8 cellular contexts compared by ENCODE assay signal in genomic region chr2:234881413-234882241, GRCh38.
DNase-seq lines count a peak whose midpoint lies in the region; ATAC-seq, FAIRE-seq and TF ChIP-seq lines count a peak whose summit lies in the region.

No MANE protein-coding gene starts in this region.

- peak; percentile 13 for TF ChIP-seq CTCF in GM10248 (IDR thresholded peaks at IDR 0.05; ENCODE audit: control extremely low read depth, extremely low read depth, low read depth, missing control alignments)
- TF ChIP-seq CTCF in NB4 (IDR thresholded peaks at IDR 0.05; ENCODE audit: low read depth, low read length): peak; percentile 65
- peak; percentile 28; the same call in 1 of the 2 replicates for TF ChIP-seq CTCF in VCaP (conservative IDR thresholded peaks at IDR 0.05)
- TF ChIP-seq CTCF in H1 (IDR thresholded peaks at IDR 0.05; ENCODE audit: control extremely low read depth in 1 of 3, insufficient read depth in 1 of 3, low read depth in 1 of 3, low read length in 3 of 3): peak; percentile 64 to 88 (median 78)
- TF ChIP-seq CTCF in lung (IDR thresholded peaks at IDR 0.05; ENCODE audit: control extremely low read depth, extremely low read depth): peak; percentile 56

- ATAC-seq in lung (ENCODE audit: insufficient read depth, low FRiP score) (peak; percentile 90), GM19463 (IDR thresholded peaks at IDR 0.05; ENCODE audit: unreplicated experiment) (no peak)

- H3K9ac ChIP-seq in H1 (replicated peaks in 1 of 4; ENCODE audit: extremely low read depth in 1 of 4, low read depth in 3 of 4, low read length in 3 of 4): no peak overlapping the region

- no peak overlapping the region for H2AK5ac ChIP-seq in H1 (ENCODE audit: low read depth, low read length)

- no peaks in the 10 kb centered on the region for H3K79me1 ChIP-seq in H1 (ENCODE audit: low read depth, low read length)

- H2BK20ac ChIP-seq in H1 (ENCODE audit: low read length): no peak overlapping the region

- H4K91ac ChIP-seq in H1 (replicated peaks; ENCODE audit: insufficient read length, low read length): no peak overlapping the region

- H3K36me3 ChIP-seq in H1 (ENCODE audit: control insufficient read depth in 2 of 4, insufficient read depth in 4 of 4, low read length in 3 of 4) (no peaks in the 10 kb centered on the region), lung (ENCODE audit: control insufficient read depth in 2 of 2, insufficient read depth in 2 of 2, low read length in 2 of 2) (no peaks in the 10 kb centered on the region)

- TF ChIP-seq EP300 in H1 (IDR thresholded peaks at IDR 0.05; ENCODE audit: borderline replicate concordance in 1 of 2, low read depth in 2 of 2, low read length in 2 of 2): no peak

- no peak overlapping the region for H2BK120ac ChIP-seq in H1 (replicated peaks; ENCODE audit: low read depth, low read length)

- no peak overlapping the region for H3K4me2 ChIP-seq in H1 (ENCODE audit: insufficient read depth in 1 of 2, low read depth in 2 of 2, low read length in 2 of 2)

- POLR2A ChIA-PET in GM10248 (lab: Yijun Ruan, JAX) (no interaction called here), H1 (lab: Charles Lee; ENCODE audit: partially characterized antibody) (no interaction called here)

- no peak overlapping the region for H4K5ac ChIP-seq in H1 (ENCODE audit: insufficient read length, low read depth, low read length)

- H3K18ac ChIP-seq in H1 (ENCODE audit: extremely low read depth, low read length): no peak overlapping the region

- H3K14ac ChIP-seq in H1 (ENCODE audit: insufficient read length): no peak overlapping the region

- no peaks in the 10 kb centered on the region for H3K23me2 ChIP-seq in H1 (ENCODE audit: low read depth, low read length)

- DNase-seq in GM10248 (ENCODE audit: extremely low spot score): peak; percentile 27
- DNase-seq in NB4 (ENCODE audit: low read depth): peak; percentile 73
- DNase-seq in H1 (ENCODE audit: low read depth in 1 of 2, low spot score in 2 of 2): peak; percentile 64 to 91
- peak; percentile 91 for DNase-seq in lung (ENCODE audit: low spot score)
- peak; percentile 79 for DNase-seq in stimulated activated CD8-positive, alpha-beta memory T cell treated with anti-CD3 and anti-CD28 coated beads, Interleukin-4, amount 100 ng/mL, for 48 hours
- DNase-seq in NCI-H510A (lab: John Stamatoyannopoulos, UW): no peak

- WGBS in H1 (ENCODE audit: extremely low coverage in 1 of 2, insufficient coverage in 1 of 2, insufficient read length in 1 of 2, insufficient replicate concordance in 2 of 2, low coverage in 1 of 2, low lambda C conversion rate in 2 of 2, missing lambda C conversion rate in 1 of 2), 2 experiments: 62% methylated on average over 8 of the region's 8 CpGs; no CpG with 5 or more reads in 1 of the 2 experiments
- 38 to 64% methylated on average over 8 of the region's 8 CpGs for WGBS in lung, 2 donors

- peaks cover 0 to 3% (median 0%) of the 10 kb centered on the region in 4 experiments; a peak in 2 of 7 replicates for H3K4me1 ChIP-seq in H1 (replicated peaks in 1 of 4; ENCODE audit: control insufficient read depth in 3 of 4, insufficient read depth in 4 of 4, low read length in 3 of 4)
- H3K4me1 ChIP-seq in lung (ENCODE audit: control insufficient read depth in 2 of 2, insufficient read depth in 2 of 2, low read length in 2 of 2): peaks cover 5 to 10% of the 10 kb centered on the region in 2 donors

- CTCF ChIA-PET in GM10248 (lab: Yijun Ruan, JAX) (interaction anchor here (1.2 to 2.1 kb wide), 2 partner anchors 13 to 18 kb away, joined by 4 to 7 read pairs; no protein-coding TSS in a partner anchor), H1 (lab: Charles Lee; ENCODE audit: partially characterized antibody) (interaction anchor here (0.5 to 3.1 kb wide), 32 partner anchors 11 to 849 kb away, joined by 3 to 11 read pairs (median 4); no protein-coding TSS in a partner anchor)

- no peak overlapping the region for H2BK5ac ChIP-seq in H1 (ENCODE audit: low read depth, low read length)

- H3K9me3 ChIP-seq in H1 (ENCODE audit: insufficient read depth in 2 of 2, low read depth in 1 of 2, low read length in 1 of 2) (no peaks in the 10 kb centered on the region), lung (ENCODE audit: control insufficient read depth in 2 of 2, insufficient read depth in 1 of 2, low read length in 1 of 2) (no peaks in the 10 kb centered on the region)

- H2AFZ ChIP-seq in H1 (ENCODE audit: low read length): peak overlapping the region; percentile 81; the same call in 1 of the 2 replicates

- H3K27ac ChIP-seq in VCaP (no peak overlapping the region), H1 (ENCODE audit: low read depth, low read length) (no peak overlapping the region), lung (ENCODE audit: low read depth in 1 of 2, low read length in 1 of 2) (no peak overlapping the region)

- no peaks in the 10 kb centered on the region for H3K27me3 ChIP-seq in H1 (replicated peaks in 1 of 4; ENCODE audit: control insufficient read depth in 3 of 4, extremely low read depth in 1 of 4, insufficient read depth in 3 of 4, low read length in 3 of 4)
- H3K27me3 ChIP-seq in lung (ENCODE audit: control insufficient read depth, insufficient read depth): no peaks in the 10 kb centered on the region

- FAIRE-seq in H1 (lab: Jason Lieb, UNC): peak; percentile 97

- H2BK12ac ChIP-seq in H1 (ENCODE audit: low read depth, low read length): no peak overlapping the region

- H3K79me2 ChIP-seq in H1 (ENCODE audit: control insufficient read depth in 1 of 2, insufficient read depth in 2 of 2, low read length in 2 of 2): no peaks in the 10 kb centered on the region

- H2BK15ac ChIP-seq in H1 (ENCODE audit: low read length): no peak overlapping the region

- no peak overlapping the region for H3K56ac ChIP-seq in H1 (replicated peaks; ENCODE audit: insufficient read length, low read depth, low read length)

- H3K23ac ChIP-seq in H1 (ENCODE audit: insufficient read length): no peak overlapping the region

- no peak for TF ChIP-seq POLR2A in NB4 (IDR thresholded peaks at IDR 0.05; ENCODE audit: extremely low read depth, insufficient read length)
- TF ChIP-seq POLR2A in H1 (IDR thresholded peaks at IDR 0.05; ENCODE audit: control extremely low read depth in 1 of 2, low read depth in 2 of 2, low read length in 2 of 2): no peak

- no peaks in the 10 kb centered on the region for H4K20me1 ChIP-seq in H1 (replicated peaks in 1 of 2; ENCODE audit: control insufficient read depth in 1 of 2, insufficient read depth in 2 of 2, low read length in 2 of 2)

- H4K8ac ChIP-seq in H1 (ENCODE audit: extremely low read depth, insufficient read depth, low read length): no peak overlapping the region

- no peak overlapping the region for H3K4ac ChIP-seq in H1 (replicated peaks; ENCODE audit: insufficient read length, low read depth, low read length)

- peak; percentile 58 to 71 for TF ChIP-seq RAD21 in H1 (IDR thresholded peaks at IDR 0.05 in 1 of 2, conservative IDR thresholded peaks at IDR 0.05 in 1 of 2; ENCODE audit: low read depth in 2 of 2, low read length in 2 of 2)

- H3K4me3 ChIP-seq in NB4 (ENCODE audit: low read depth, low read length): no peak overlapping the region
- no peak overlapping the region for H3K4me3 ChIP-seq in H1 (ENCODE audit: extremely low read depth in 1 of 4, insufficient read depth in 2 of 4, low read depth in 3 of 4, low read length in 4 of 4)
- H3K4me3 ChIP-seq in lung: no peak overlapping the region

TF ChIP-seq in H1, 55 proteins besides CTCF, POLR2A, EP300 and RAD21 (continues in another document):
- TF ChIP-seq TBP (IDR thresholded peaks at IDR 0.05; ENCODE audit: low read depth, low read length) (no peak), CTBP2 (IDR thresholded peaks at IDR 0.05; ENCODE audit: borderline replicate concordance, insufficient read depth, insufficient read length, low read length) (no peak), RFX5 (IDR thresholded peaks at IDR 0.05; ENCODE audit: borderline replicate concordance, low read depth, low read length) (no peak), EGR1 (IDR thresholded peaks at IDR 0.05; ENCODE audit: borderline replicate concordance, low read depth, low read length) (no peak), SP4 (IDR thresholded peaks at IDR 0.05; ENCODE audit: low read length) (peak; percentile 32; the same call in 1 of the 2 replicates), SAP30 (IDR thresholded peaks at IDR 0.05; ENCODE audit: insufficient read depth, insufficient replicate concordance, low read length) (no peak), NRF1 (IDR thresholded peaks at IDR 0.05; ENCODE audit: low read depth, low read length) (no peak), NANOG (IDR thresholded peaks at IDR 0.05; ENCODE audit: insufficient read depth, low read depth, low read length, poor library complexity, severe bottlenecking) (no peak), HDAC2 (IDR thresholded peaks at IDR 0.05; ENCODE audit: borderline replicate concordance in 1 of 2, low read depth in 2 of 2, low read length in 2 of 2) (no peak), E2F6 (IDR thresholded peaks at IDR 0.05) (no peak), MAFK (IDR thresholded peaks at IDR 0.05; ENCODE audit: low read depth, low read length) (no peak), RBBP5 (IDR thresholded peaks at IDR 0.05; ENCODE audit: borderline replicate concordance, low read depth, low read length) (no peak), SIX5 (IDR thresholded peaks at IDR 0.05; ENCODE audit: low read depth, low read length) (no peak), FOSL1 (IDR thresholded peaks at IDR 0.05; ENCODE audit: insufficient read depth, low read depth, low read length) (no peak), CHD2 (IDR thresholded peaks at IDR 0.05; ENCODE audit: low read length) (no peak), TAF1 (IDR thresholded peaks at IDR 0.05; ENCODE audit: low read depth, low read length) (no peak), BACH1 (IDR thresholded peaks at IDR 0.05; ENCODE audit: low read length) (no peak), GABPA (IDR thresholded peaks at IDR 0.05; ENCODE audit: borderline replicate concordance, insufficient read depth, low read length) (no peak), HDAC6 (IDR thresholded peaks at IDR 0.05; ENCODE audit: low read depth, low read length) (no peak), JUN (IDR thresholded peaks at IDR 0.05; ENCODE audit: low read depth, low read length) (no peak), KDM1A (IDR thresholded peaks at IDR 0.05; ENCODE audit: borderline replicate concordance, low read length) (no peak)

Comparison
In these comparisons a context has a peak if more than half of its experiments do, and no peak if none do; other contexts are left out.
1. CTCF ChIP-seq: peak in every context shown above with its lines; median percentile 78 in H1; 65 in NB4; 56 in lung; 28 in VCaP; 13 in GM10248.